In the genomic region with DNA sequence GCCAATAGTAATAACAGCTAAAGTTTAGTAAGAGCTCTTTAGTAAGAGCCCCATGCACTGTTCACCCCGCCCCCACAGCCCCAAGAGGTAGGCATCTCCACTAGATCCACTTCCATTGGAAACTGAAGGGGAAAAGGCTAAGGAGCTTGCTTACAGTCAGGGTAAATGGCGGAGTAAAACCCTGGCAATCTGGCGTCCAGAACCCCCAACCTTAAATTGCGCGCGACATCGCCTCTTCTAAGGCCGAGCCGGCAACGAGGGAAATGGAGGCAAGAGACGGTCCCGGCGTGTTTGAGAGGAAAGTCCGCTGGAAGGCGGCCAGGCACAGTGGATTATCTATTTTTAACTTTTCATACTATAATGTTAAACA, we compare ENCODE assay signal across 7 cellular contexts. TPM values are rescaled to one million over a fixed set of nuclear protein-coding genes. Genes with fewer than 3 reads are reported as not detected.
DNase-seq lines count a peak whose midpoint lies in the region; ATAC-seq, FAIRE-seq and TF ChIP-seq lines count a peak whose summit lies in the region.

No MANE protein-coding gene starts in this region.

- H4K20me1 ChIP-seq in neural cell (ENCODE audit: insufficient read depth): no peaks in the 10 kb centered on the region

- H3K4me2 ChIP-seq in neural cell (ENCODE audit: low read length): peak overlapping the region; percentile 87

- no peaks in the 10 kb centered on the region for H3K27me3 ChIP-seq in HUES6 (ENCODE audit: control insufficient read depth, insufficient read depth, low read length)
- no peaks in the 10 kb centered on the region for H3K27me3 ChIP-seq in esophagus muscularis mucosa
- no peaks in the 10 kb centered on the region for H3K27me3 ChIP-seq in neural cell (ENCODE audit: insufficient read depth, low read depth, low read length)

- peak overlapping the region; percentile 98 for H2AFZ ChIP-seq in neural cell (ENCODE audit: low read depth, low read length)

- peak overlapping the region; percentile 97 for H3K9ac ChIP-seq in HUES6 (ENCODE audit: low read length)
- peak overlapping the region; percentile 92 for H3K9ac ChIP-seq in neural cell (ENCODE audit: low read length)

- H3K36me3 ChIP-seq in HUES6 (ENCODE audit: control insufficient read depth, insufficient read depth, low read length) (peaks cover 8% of the 10 kb centered on the region), esophagus muscularis mucosa (peaks cover 8 to 13% (median 9%) of the 10 kb centered on the region in 4 donors), neural cell (ENCODE audit: insufficient read depth, low read length) (no peaks in the 10 kb centered on the region)

- peaks cover 55% of the 10 kb centered on the region for H3K79me2 ChIP-seq in neural cell (replicated peaks; ENCODE audit: insufficient read depth, low read length)

- H3F3A ChIP-seq in neural cell (ENCODE audit: insufficient read depth, low read length, poor library complexity, severe bottlenecking): peaks cover 3% of the 10 kb centered on the region

- H3K4me3 ChIP-seq in HUES6 (ENCODE audit: low read depth, low read length) (peak overlapping the region; percentile 87), esophagus muscularis mucosa (peak overlapping the region; percentile 71 to 83 (median 76)), neural cell (ENCODE audit: low read length) (peak overlapping the region; percentile 91)

- DNase-seq in GM12891 (ENCODE audit: insufficient read length, low spot score) (no peak), SW480 (ENCODE audit: low spot score) (peak; percentile 45), esophagus muscularis mucosa (ENCODE audit: extremely low spot score) (no peak), NCI-H1694 treated with DMSO at 0.1 percent for 48 hours (lab: John Stamatoyannopoulos, UW) (no peak)

- H3K9me3 ChIP-seq in HUES6 (ENCODE audit: control insufficient read depth, insufficient read depth, low read depth, low read length) (no peaks in the 10 kb centered on the region), esophagus muscularis mucosa (no peaks in the 10 kb centered on the region), neural cell (ENCODE audit: low read length) (no peaks in the 10 kb centered on the region)

- TF ChIP-seq RAD21 in neural cell (conservative IDR thresholded peaks at IDR 0.05): no peak

- H3K9me2 ChIP-seq in neural cell (ENCODE audit: insufficient read depth, low read length): no peaks in the 10 kb centered on the region

- ATAC-seq in GM21619 (IDR thresholded peaks at IDR 0.05; ENCODE audit: unreplicated experiment): peak; percentile 14

- FAIRE-seq in GM12891 (lab: Jason Lieb, UNC): peak; percentile 26

- TF ChIP-seq POLR2A in GM12891 (IDR thresholded peaks at IDR 0.05; ENCODE audit: low read depth, low read length) (no peak), esophagus muscularis mucosa (IDR thresholded peaks at IDR 0.05; ENCODE audit: low read depth) (no peak)

- WGBS in esophagus muscularis mucosa: 0% methylated on average over 15 of the region's 15 CpGs

- intact Hi-C loops in esophagus muscularis mucosa (cut with DNase I): no loop called here

- H3K27ac ChIP-seq in HUES6 (ENCODE audit: low read depth, low read length) (peak overlapping the region; percentile 77; the same call in 1 of the 2 replicates), esophagus muscularis mucosa (replicated peaks in 1 of 4) (peak overlapping the region; percentile 89 to 94 (median 92)), neural cell (ENCODE audit: low read length) (peak overlapping the region; percentile 95)

- no peak for TF ChIP-seq EP300 in esophagus muscularis mucosa (IDR thresholded peaks at IDR 0.05)
- no peak for TF ChIP-seq EP300 in neural cell (conservative IDR thresholded peaks at IDR 0.05; ENCODE audit: poor library complexity, severe bottlenecking)

- H3K4me1 ChIP-seq in HUES6 (ENCODE audit: control insufficient read depth, insufficient read depth, low read length): peaks cover 6% of the 10 kb centered on the region
- peaks cover 19 to 45% (median 36%) of the 10 kb centered on the region in 4 donors for H3K4me1 ChIP-seq in esophagus muscularis mucosa

- no peak for TF ChIP-seq CTCF in esophagus muscularis mucosa (IDR thresholded peaks at IDR 0.05)
- no peak for TF ChIP-seq CTCF in neural cell (IDR thresholded peaks at IDR 0.05; ENCODE audit: poor library complexity, severe bottlenecking)

TF ChIP-seq in GM12891, 5 proteins besides CTCF, POLR2A, EP300 and RAD21:
- no peak for TF ChIP-seq POLR2AphosphoS5 (IDR thresholded peaks at IDR 0.05; ENCODE audit: low read depth, low read length)
- TF ChIP-seq PAX5 (IDR thresholded peaks at IDR 0.05; ENCODE audit: insufficient read depth, low read length, severe bottlenecking): no peak
- no peak for TF ChIP-seq TAF1 (IDR thresholded peaks at IDR 0.05; ENCODE audit: low read depth, low read length)
- TF ChIP-seq POU2F2 (IDR thresholded peaks at IDR 0.05; ENCODE audit: low read depth, low read length): no peak
- no peak for TF ChIP-seq SPI1 (IDR thresholded peaks at IDR 0.05; ENCODE audit: low read depth, low read length)

TF ChIP-seq in neural cell, 6 proteins besides CTCF, POLR2A, EP300 and RAD21:
- TF ChIP-seq TAF1 (IDR thresholded peaks at IDR 0.05; ENCODE audit: low read depth): no peak
- TF ChIP-seq MXI1 (conservative IDR thresholded peaks at IDR 0.05; ENCODE audit: poor library complexity, severe bottlenecking): no peak
- no peak for TF ChIP-seq SMC3 (conservative IDR thresholded peaks at IDR 0.05; ENCODE audit: poor library complexity)
- TF ChIP-seq POLR2AphosphoS5 (IDR thresholded peaks at IDR 0.05): no peak
- TF ChIP-seq EZH2 (IDR thresholded peaks at IDR 0.05; ENCODE audit: borderline replicate concordance, insufficient read depth, low read length, poor library complexity, severe bottlenecking): no peak
- TF ChIP-seq, protein P1, sequence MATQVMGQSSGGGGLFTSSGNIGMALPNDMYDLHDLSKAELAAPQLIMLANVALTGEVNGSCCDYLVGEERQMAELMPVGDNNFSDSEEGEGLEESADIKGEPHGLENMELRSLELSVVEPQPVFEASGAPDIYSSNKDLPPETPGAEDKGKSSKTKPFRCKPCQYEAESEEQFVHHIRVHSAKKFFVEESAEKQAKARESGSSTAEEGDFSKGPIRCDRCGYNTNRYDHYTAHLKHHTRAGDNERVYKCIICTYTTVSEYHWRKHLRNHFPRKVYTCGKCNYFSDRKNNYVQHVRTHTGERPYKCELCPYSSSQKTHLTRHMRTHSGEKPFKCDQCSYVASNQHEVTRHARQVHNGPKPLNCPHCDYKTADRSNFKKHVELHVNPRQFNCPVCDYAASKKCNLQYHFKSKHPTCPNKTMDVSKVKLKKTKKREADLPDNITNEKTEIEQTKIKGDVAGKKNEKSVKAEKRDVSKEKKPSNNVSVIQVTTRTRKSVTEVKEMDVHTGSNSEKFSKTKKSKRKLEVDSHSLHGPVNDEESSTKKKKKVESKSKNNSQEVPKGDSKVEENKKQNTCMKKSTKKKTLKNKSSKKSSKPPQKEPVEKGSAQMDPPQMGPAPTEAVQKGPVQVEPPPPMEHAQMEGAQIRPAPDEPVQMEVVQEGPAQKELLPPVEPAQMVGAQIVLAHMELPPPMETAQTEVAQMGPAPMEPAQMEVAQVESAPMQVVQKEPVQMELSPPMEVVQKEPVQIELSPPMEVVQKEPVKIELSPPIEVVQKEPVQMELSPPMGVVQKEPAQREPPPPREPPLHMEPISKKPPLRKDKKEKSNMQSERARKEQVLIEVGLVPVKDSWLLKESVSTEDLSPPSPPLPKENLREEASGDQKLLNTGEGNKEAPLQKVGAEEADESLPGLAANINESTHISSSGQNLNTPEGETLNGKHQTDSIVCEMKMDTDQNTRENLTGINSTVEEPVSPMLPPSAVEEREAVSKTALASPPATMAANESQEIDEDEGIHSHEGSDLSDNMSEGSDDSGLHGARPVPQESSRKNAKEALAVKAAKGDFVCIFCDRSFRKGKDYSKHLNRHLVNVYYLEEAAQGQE (IDR thresholded peaks at IDR 0.05; ENCODE audit: borderline replicate concordance): no peak

RNA-seq across cellular contexts. Expression of a gene that starts 0.6 kb away (rescaled TPM):
- polyA plus RNA-seq in GM12891 (2012; ENCODE audit: low read depth, missing spikeins): 20.7 TPM
- total RNA-seq in esophagus muscularis mucosa: 10 to 100 TPM; 13.9 to 18.9 (median 16.4) TPM
- 26.5 and 34.2 TPM in 2 replicates for polyA plus RNA-seq in neural cell
- polyA minus RNA-seq in neural cell: 93.0 and 96.4 TPM in 2 replicates
